16 cellular contexts compared by ENCODE assay signal in genomic region chr12:70005864-70006618, GRCh38.
DNase-seq lines count a peak whose midpoint lies in the region; ATAC-seq, FAIRE-seq and TF ChIP-seq lines count a peak whose summit lies in the region.
"Had no signal": no experiment of that assay in that cellular context is flagged by ENCODE, and none has a peak within 500 bp of the region (broad histone marks: within the 10 kb centered on the region; RNA-seq: fewer than 3 reads in every experiment).

No MANE protein-coding gene starts in this region.

- H3K4ac ChIP-seq in neuronal stem cell (ENCODE audit: low read length), result no peak overlapping the region

- no peak for ATAC-seq in GM12878
- ATAC-seq in HG03135 (IDR thresholded peaks at IDR 0.05; ENCODE audit: unreplicated experiment), result no peak
- ATAC-seq: Panc1, T-cell had no signal

- H3K4me3 ChIP-seq in HEK293 (ENCODE audit: low read depth, low read length) (no peak overlapping the region), KMS-11 (IDR thresholded peaks at IDR 0.05; ENCODE audit: insufficient read depth, low read depth, low read length) (no peak overlapping the region), GM12878 (no peak overlapping the region), neuronal stem cell (ENCODE audit: low read length in 2 of 2) (no peak overlapping the region), breast epithelium (no peak overlapping the region)

- no peaks in the 10 kb centered on the region for H3K79me2 ChIP-seq in KMS-11 (ENCODE audit: insufficient read depth, low read depth)
- no peaks in the 10 kb centered on the region for H3K79me2 ChIP-seq in GM12878 (ENCODE audit: control insufficient read depth, insufficient read depth, low read length)

- FAIRE-seq in GM12878 (lab: Jason Lieb, UNC), result no peak

- H2BK120ac ChIP-seq in neuronal stem cell (ENCODE audit: low read depth, low read length), result no peak overlapping the region

- no peak overlapping the region for H2BK5ac ChIP-seq in neuronal stem cell (ENCODE audit: low read length)

- H2AFZ ChIP-seq in KMS-11 (ENCODE audit: low read depth) (peak overlapping the region; percentile 45), GM12878 (ENCODE audit: control insufficient read depth, low read depth, low read length) (peak overlapping the region; percentile 17; the same call in 1 of the 2 replicates), neuronal stem cell (ENCODE audit: low read length) (no peak overlapping the region)

- intact Hi-C loops in GM12878 (cut with micrococcal nuclease; ENCODE audit: unreplicated experiment) (no loop called here), breast epithelium (cut with DNase I; ENCODE audit: low total_unique reads) (no loop called here)

- TF ChIP-seq CTCF in HEK293 (tag by site-specific recombination; IDR thresholded peaks at IDR 0.05), result no peak
- TF ChIP-seq CTCF in KMS-11 (conservative IDR thresholded peaks at IDR 0.05; ENCODE audit: low read depth, low read length), result no peak
- TF ChIP-seq CTCF in GM12878 (IDR thresholded peaks at IDR 0.05 in 2 of 3, conservative IDR thresholded peaks at IDR 0.05 in 1 of 3; ENCODE audit: control insufficient read depth in 2 of 3, extremely low read depth in 1 of 3, insufficient read depth in 1 of 3, low read depth in 3 of 3, low read length in 3 of 3), result no peak
- no peak for TF ChIP-seq CTCF in breast epithelium (IDR thresholded peaks at IDR 0.05)

- H2AK5ac ChIP-seq in neuronal stem cell (ENCODE audit: low read depth, low read length), result peak overlapping the region; percentile 34

- H3K27me3 ChIP-seq in KMS-11 (ENCODE audit: insufficient read depth, low read depth) (no peaks in the 10 kb centered on the region), GM12878 (replicated peaks in 1 of 2; ENCODE audit: control insufficient read depth in 2 of 2, insufficient read depth in 2 of 2, low read length in 1 of 2) (no peaks in the 10 kb centered on the region), neuronal stem cell (ENCODE audit: control insufficient read depth in 3 of 3, insufficient read depth in 3 of 3, low read depth in 1 of 3, low read length in 3 of 3) (no peaks in the 10 kb centered on the region), breast epithelium (no peaks in the 10 kb centered on the region)

- CTCF ChIA-PET in HEK293 (lab: Yijun Ruan, JAX), result no interaction called here
- CTCF ChIA-PET in GM12878 (lab: Yijun Ruan, JAX), result no interaction called here

- TF ChIP-seq POLR2A in GM12878 (IDR thresholded peaks at IDR 0.05; ENCODE audit: low read depth, low read length), result no peak
- TF ChIP-seq POLR2A in breast epithelium (IDR thresholded peaks at IDR 0.05), result no peak

- H3K9me3 ChIP-seq in HEK293 (ENCODE audit: control insufficient read depth, insufficient read depth, low read depth, low read length), result no peaks in the 10 kb centered on the region
- H3K9me3 ChIP-seq in GM12878 (replicated peaks; ENCODE audit: control insufficient read depth, insufficient read depth, low read length), result no peaks in the 10 kb centered on the region; the same call in 1 of the 3 replicates
- peaks cover 0 to 6% of the 10 kb centered on the region in 2 donors for H3K9me3 ChIP-seq in neuronal stem cell (replicated peaks in 1 of 2; ENCODE audit: control insufficient read depth in 2 of 2, insufficient read depth in 1 of 2, low read depth in 1 of 2, low read length in 2 of 2)
- peaks cover 6 to 32% of the 10 kb centered on the region in 2 donors for H3K9me3 ChIP-seq in breast epithelium
- H3K9me3 ChIP-seq: SK-N-SH had no signal

- no peak overlapping the region for H4K91ac ChIP-seq in neuronal stem cell (ENCODE audit: low read depth, low read length, poor library complexity)

- DNase-seq in GM12878 (ENCODE audit: low read depth, low spot score) (no peak), neuronal stem cell (ENCODE audit: low spot score) (no peak), NCI-H146 treated with DMSO at 0.1 percent for 48 hours (lab: John Stamatoyannopoulos, UW; ENCODE audit: unreplicated experiment) (no peak), breast epithelium (ENCODE audit: low spot score in 2 of 2) (no peak)
- DNase-seq: CD4-positive, CD25-positive, alpha-beta regulatory T cell; DMS79 treated with DMSO at 0.1 percent for 48 hours; H9; NCI-H1417 treated with DMSO at 0.1 percent for 48 hours; NCI-H2227 treated with DMSO at 0.1 percent for 48 hours; Right ventricle myocardium superior; SK-N-SH; T-cell had no signal

- H4K20me1 ChIP-seq in KMS-11 (ENCODE audit: insufficient read depth) (no peaks in the 10 kb centered on the region), GM12878 (ENCODE audit: control insufficient read depth, insufficient read depth) (no peaks in the 10 kb centered on the region)

- H3K36me3 ChIP-seq in HEK293 (ENCODE audit: control insufficient read depth in 2 of 2, insufficient read depth in 1 of 2, low read length in 2 of 2) (no peaks in the 10 kb centered on the region), KMS-11 (ENCODE audit: insufficient read depth) (no peaks in the 10 kb centered on the region), GM12878 (ENCODE audit: control insufficient read depth in 2 of 2, insufficient read depth in 2 of 2, low read length in 1 of 2) (no peaks in the 10 kb centered on the region), neuronal stem cell (replicated peaks in 1 of 2; ENCODE audit: control insufficient read depth in 2 of 2, insufficient read depth in 2 of 2, low read length in 2 of 2) (no peaks in the 10 kb centered on the region), breast epithelium (no peaks in the 10 kb centered on the region)

- no peaks in the 10 kb centered on the region for H3K4me1 ChIP-seq in HEK293 (ENCODE audit: control insufficient read depth, insufficient read depth, low read length)
- H3K4me1 ChIP-seq in KMS-11 (ENCODE audit: low read depth, poor library complexity, severe bottlenecking), result peaks cover 41% of the 10 kb centered on the region
- H3K4me1 ChIP-seq in GM12878 (ENCODE audit: control insufficient read depth, insufficient read depth, low read length), result no peaks in the 10 kb centered on the region
- peaks cover 0 to 4% of the 10 kb centered on the region in 2 donors for H3K4me1 ChIP-seq in neuronal stem cell (ENCODE audit: control insufficient read depth in 2 of 2, insufficient read depth in 1 of 2, low read depth in 1 of 2, low read length in 2 of 2)
- H3K4me1 ChIP-seq in breast epithelium, result no peaks in the 10 kb centered on the region

- H3K9ac ChIP-seq in KMS-11 (peak overlapping the region; percentile 8; the same call in 1 of the 2 replicates), GM12878 (ENCODE audit: control insufficient read depth, insufficient read depth, low read length) (no peak overlapping the region), neuronal stem cell (ENCODE audit: low read depth, low read length, poor library complexity) (no peak overlapping the region)
- H3K9ac ChIP-seq: SK-N-SH had no signal

- peak overlapping the region; percentile 76 for H2BK15ac ChIP-seq in neuronal stem cell (ENCODE audit: low read length)

- SMC1A ChIA-PET in GM12878 (lab: Charles Lee; ENCODE audit: uncharacterized antibody, unreplicated experiment), result no interaction called here

- H3K79me1 ChIP-seq in neuronal stem cell (ENCODE audit: low read depth, low read length), result no peaks in the 10 kb centered on the region

- in situ Hi-C loops in GM12878 (cut with MboI), result no loop called here

- TF ChIP-seq EP300 in GM12878 (IDR thresholded peaks at IDR 0.05; ENCODE audit: borderline replicate concordance in 1 of 2, control insufficient read depth in 1 of 2, low read depth in 2 of 2, low read length in 2 of 2), result no peak

- no peak overlapping the region for H4K8ac ChIP-seq in neuronal stem cell (ENCODE audit: low read depth, low read length)

- H3K14ac ChIP-seq in neuronal stem cell (ENCODE audit: low read length), result peak overlapping the region; percentile 87

- 0% methylated on average over 2 of the region's 2 CpGs for WGBS in GM12878 (ENCODE audit: insufficient coverage, insufficient replicate concordance, low lambda C conversion rate, missing lambda C conversion rate)
- WGBS in neuronal stem cell (ENCODE audit: extremely low coverage in 2 of 2, insufficient read length in 2 of 2, insufficient replicate concordance in 1 of 2), 2 donors, result no CpG with 5 or more reads among the region's 2 CpGs

- H3K23ac ChIP-seq in neuronal stem cell (ENCODE audit: low read depth, low read length, poor library complexity), result no peak overlapping the region

- POLR2A ChIA-PET in HEK293 (lab: Yijun Ruan, JAX), result no interaction called here
- POLR2A ChIA-PET in GM12878 (lab: Charles Lee), result no interaction called here

- BruUV-seq in GM12878 (replicated peaks; lab: Mats Ljungman, UMichigan), result no TSS peak

- TF ChIP-seq RAD21 in GM12878 (IDR thresholded peaks at IDR 0.05; ENCODE audit: insufficient read depth, low read depth, low read length), result no peak

- H3K27ac ChIP-seq in HEK293 (ENCODE audit: extremely low read depth, low read depth, low read length) (no peak overlapping the region), KMS-11 (peak overlapping the region; percentile 64), GM12878 (ENCODE audit: control insufficient read depth, insufficient read depth) (no peak overlapping the region), neuronal stem cell (replicated peaks; ENCODE audit: low read length) (no peak overlapping the region), breast epithelium (no peak overlapping the region)

- RAD21 ChIA-PET in GM12878 (lab: Charles Lee; ENCODE audit: unreplicated experiment), result no interaction called here

- H3K4me2 ChIP-seq in KMS-11 (peak overlapping the region; percentile 52), GM12878 (ENCODE audit: control insufficient read depth, insufficient read depth) (peak overlapping the region; percentile 9; the same call in 1 of the 2 replicates), neuronal stem cell (ENCODE audit: insufficient read depth, low read length, poor library complexity, severe bottlenecking) (no peak overlapping the region)
- H3K4me2 ChIP-seq: SK-N-SH had no signal

- H3K18ac ChIP-seq in neuronal stem cell (ENCODE audit: low read length), result peak overlapping the region; percentile 54

- H2BK12ac ChIP-seq in neuronal stem cell (ENCODE audit: low read length), result no peak overlapping the region

TF ChIP-seq in GM12878, 131 proteins besides CTCF, POLR2A, EP300 and RAD21 (continues in another document):
- TF ChIP-seq EZH2 (IDR thresholded peaks at IDR 0.05; ENCODE audit: borderline replicate concordance, control insufficient read depth, low read depth, low read length) (no peak), NFYA (IDR thresholded peaks at IDR 0.05; ENCODE audit: borderline replicate concordance, low read depth, low read length) (no peak), TBL1XR1 (IDR thresholded peaks at IDR 0.05; ENCODE audit: low read depth, low read length) (no peak), STAT1 (conservative IDR thresholded peaks at IDR 0.05) (no peak), YBX1 (IDR thresholded peaks at IDR 0.05) (no peak), KAT2A (conservative IDR thresholded peaks at IDR 0.05; ENCODE audit: control insufficient read depth, low read depth, low read length) (no peak)
